14 cellular contexts compared by ENCODE assay signal in the genomic region with DNA sequence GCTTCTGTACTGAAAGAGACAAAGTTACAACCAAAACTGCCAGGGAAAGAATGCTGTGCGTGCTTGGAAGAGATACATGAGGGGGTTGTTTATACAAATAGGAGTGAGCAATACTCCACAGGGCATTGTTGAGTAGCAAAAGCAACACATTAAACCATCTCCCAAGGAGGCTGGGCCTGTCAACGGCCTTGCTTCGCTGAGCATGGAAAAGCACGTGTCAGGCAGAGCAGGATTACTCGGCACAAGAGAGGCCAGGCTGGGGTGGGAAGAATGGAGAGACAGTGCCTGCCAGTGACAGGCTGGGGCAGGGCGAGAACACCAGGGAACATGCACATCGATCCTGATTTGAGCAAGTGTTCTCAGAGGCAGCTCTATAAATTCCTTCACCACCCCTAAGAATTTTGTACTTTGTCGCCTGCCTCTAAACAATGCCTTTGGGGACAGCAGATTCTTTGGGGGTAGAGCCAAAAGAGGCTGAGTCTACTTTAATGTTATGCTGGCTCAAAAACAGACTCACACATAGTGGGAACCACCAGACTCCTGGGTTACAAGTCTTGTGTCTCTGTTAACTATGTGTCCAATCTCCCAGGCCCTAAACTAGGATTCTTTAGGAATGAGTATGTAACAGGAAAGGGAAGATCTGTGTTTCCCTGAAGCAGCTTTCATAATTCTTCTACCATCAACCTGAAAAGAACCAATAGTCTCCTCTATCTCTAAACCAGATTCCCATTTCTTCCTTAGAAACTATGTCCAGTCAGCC.
A peak's percentile ranks its signal among the peaks of the same experiment; 100 is the strongest.
DNase-seq lines count a peak whose midpoint lies in the region; ATAC-seq and TF ChIP-seq lines count a peak whose summit lies in the region.
"Had no signal": no experiment of that assay in that cellular context is flagged by ENCODE, and none has a peak within 500 bp of the region (broad histone marks: within the 10 kb centered on the region; RNA-seq: fewer than 3 reads in every experiment).

No MANE protein-coding gene starts in this region.

- peak overlapping the region; percentile 55 for H4K8ac ChIP-seq in mesenchymal stem cell (ENCODE audit: low read length)

- no peak overlapping the region for H2BK15ac ChIP-seq in mesenchymal stem cell (ENCODE audit: low read depth, poor library complexity, severe bottlenecking)

- H3K4me1 ChIP-seq in mesenchymal stem cell (ENCODE audit: control insufficient read depth, insufficient read depth, low read depth, low read length): peaks cover 20% of the 10 kb centered on the region

- H2BK5ac ChIP-seq in mesenchymal stem cell (ENCODE audit: low read depth, low read length, poor library complexity, severe bottlenecking): peak overlapping the region; percentile 77

- peak overlapping the region; percentile 16 to 97 for H3K4ac ChIP-seq in mesenchymal stem cell (ENCODE audit: low read depth in 1 of 2, low read length in 2 of 2)

- peaks cover 0 to 3% of the 10 kb centered on the region in 2 experiments for H3K36me3 ChIP-seq in mesenchymal stem cell (ENCODE audit: control insufficient read depth in 1 of 2, insufficient read depth in 2 of 2, low read depth in 1 of 2, low read length in 2 of 2)

- no peak overlapping the region for H2AFZ ChIP-seq in mesenchymal stem cell (ENCODE audit: low read depth, low read length)

- H3K9ac ChIP-seq in mesenchymal stem cell (ENCODE audit: low read length): peak overlapping the region; percentile 64

- peak overlapping the region; percentile 78 for H2BK120ac ChIP-seq in mesenchymal stem cell (ENCODE audit: low read depth, low read length)

- no peaks in the 10 kb centered on the region for H3K79me1 ChIP-seq in mesenchymal stem cell (replicated peaks; ENCODE audit: low read length, poor library complexity, severe bottlenecking)

- H4K91ac ChIP-seq in mesenchymal stem cell (ENCODE audit: low read length): peak overlapping the region; percentile 74

- H3K18ac ChIP-seq in mesenchymal stem cell (ENCODE audit: low read depth in 1 of 2, low read length in 2 of 2): peak overlapping the region; percentile 76 to 91

- no peak for TF ChIP-seq CTCF in HFF-Myc (IDR thresholded peaks at IDR 0.05; ENCODE audit: low read depth, low read length, missing control alignments)

- peak overlapping the region; percentile 90 to 95 for H2BK12ac ChIP-seq in mesenchymal stem cell (ENCODE audit: low read length in 2 of 2)

- no peak for ATAC-seq in GM18861 (IDR thresholded peaks at IDR 0.05; ENCODE audit: unreplicated experiment)
- ATAC-seq: stimulated activated memory B cell treated with anti-CD40 and anti-IgM and Interleukin-4, amounts not matched to agents 10 μg/mL and 1 μg/mL and 100 μg/mL, for 72 hours; T-cell had no signal

- no peak overlapping the region for H3K23ac ChIP-seq in mesenchymal stem cell (ENCODE audit: low read length in 2 of 2)

- 0% methylated on average over 4 of the region's 8 CpGs for WGBS in mesenchymal stem cell

- H3K9me3 ChIP-seq in mesenchymal stem cell (ENCODE audit: control insufficient read depth, low read length): peaks cover 5% of the 10 kb centered on the region

- peak overlapping the region in 1 of 2 experiments; percentile 51 for H3K14ac ChIP-seq in mesenchymal stem cell (ENCODE audit: low read length in 2 of 2)

- H3K27me3 ChIP-seq in mesenchymal stem cell (ENCODE audit: control insufficient read depth in 1 of 2, insufficient read depth in 1 of 2, low read length in 2 of 2): peaks cover 0 to 4% of the 10 kb centered on the region in 2 experiments

- H2AK5ac ChIP-seq in mesenchymal stem cell (ENCODE audit: low read length, severe bottlenecking): peak overlapping the region; percentile 90

- peak overlapping the region; percentile 88 for H3K27ac ChIP-seq in mesenchymal stem cell (ENCODE audit: low read length, poor library complexity, severe bottlenecking)

- H3K4me3 ChIP-seq in HFF-Myc (replicated peaks; ENCODE audit: low read depth, low read length): no peak overlapping the region
- H3K4me3 ChIP-seq in mesenchymal stem cell (ENCODE audit: insufficient read depth in 1 of 2, low read depth in 1 of 2, low read length in 2 of 2): no peak overlapping the region

- no peak overlapping the region for H3K4me2 ChIP-seq in mesenchymal stem cell (ENCODE audit: low read length, poor library complexity, severe bottlenecking)

- DNase-seq in AG08395 (ENCODE audit: low spot score) (peak; percentile 89), HFF-Myc (ENCODE audit: extremely low read depth, low read depth) (peak; percentile 80), dedifferentiated amniotic fluid mesenchymal stem cell (ENCODE audit: extremely low spot score) (peak; percentile 89), mesenchymal stem cell (peak; percentile 99), activated gamma-delta T cell (lab: John Stamatoyannopoulos, UW) (no peak), ureter (ENCODE audit: low spot score) (no peak)
- no peak for DNase-seq in activated CD4-positive, alpha-beta T cell treated with anti-CD3 and anti-CD28 coated beads, Interleukin-2, amount 50 U/mL, for 4 hours
- DNase-seq: anterior cingulate cortex; CD4-positive, alpha-beta memory T cell; head of caudate nucleus; NCI-H510A treated with DMSO at 0.1 percent for 48 hours; T-cell had no signal

Comparison
In these comparisons a context has a peak if more than half of its experiments do, and no peak if none do; other contexts are left out.
1. DNase-seq: peak in AG08395 (single experiment), HFF-Myc (single experiment), dedifferentiated amniotic fluid mesenchymal stem cell (single experiment) and mesenchymal stem cell (single experiment); none in activated gamma-delta T cell (single experiment), ureter (single experiment) and activated CD4-positive, alpha-beta T cell treated with anti-CD3 and anti-CD28 coated beads, Interleukin-2, amount 50 U/mL, for 4 hours (0 of 2).